In the genomic region with DNA sequence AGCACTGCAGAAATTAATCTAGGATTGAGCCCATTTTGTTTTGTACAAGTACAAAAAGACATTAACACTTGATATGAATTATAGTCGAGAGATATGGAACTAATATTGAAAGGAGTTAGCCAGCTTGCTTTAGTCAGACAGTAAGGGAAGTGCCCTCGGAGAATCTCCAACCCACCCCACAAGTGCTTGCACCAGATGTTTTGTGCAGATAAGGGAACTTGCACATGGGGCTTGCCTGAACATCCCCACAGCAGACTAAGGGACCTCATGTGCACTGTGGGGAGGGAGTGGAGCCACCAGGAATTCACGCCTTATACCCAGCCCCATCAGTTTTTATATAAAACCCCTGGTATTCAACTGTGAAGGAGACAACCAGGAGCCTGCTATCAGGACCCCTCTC, we compare ENCODE assay signal across 1 cellular context.
A peak's percentile ranks its signal among the peaks of the same experiment; 100 is the strongest.
TF ChIP-seq lines count a peak whose summit lies in the region.

No MANE protein-coding gene starts in this region.

TF ChIP-seq in K562, 482 proteins besides CTCF, POLR2A, EP300 and RAD21 (continued from another document):
- TF ChIP-seq CBX3 (IDR thresholded peaks at IDR 0.05; ENCODE audit: borderline replicate concordance in 1 of 2, low read length in 2 of 2) = peak in 1 of 2 experiments; percentile 55; a peak in 1 of 3 replicates
